ENCODE assay signal across 18 cellular contexts in the genomic region with DNA sequence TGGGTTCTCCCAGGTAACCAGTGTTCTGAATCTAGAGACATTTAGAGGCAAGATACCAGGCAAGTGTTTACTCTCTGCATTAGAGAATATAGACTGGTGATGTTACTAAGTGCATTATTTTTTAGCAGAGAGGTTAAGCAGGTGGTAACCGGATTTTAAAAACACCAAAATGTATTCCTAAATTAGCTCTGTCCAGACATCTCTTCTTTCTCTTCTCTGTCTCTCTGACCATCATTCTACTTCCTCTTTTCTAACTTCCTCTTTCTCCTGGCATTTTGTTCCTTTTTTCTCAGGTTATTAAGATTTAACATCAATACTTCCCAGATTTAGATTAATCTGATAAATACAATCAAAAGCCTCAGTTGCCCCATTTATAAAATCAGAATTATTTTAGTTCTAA. TPM values are rescaled to one million over a fixed set of nuclear protein-coding genes. Genes with fewer than 3 reads are reported as not detected.
DNase-seq lines count a peak whose midpoint lies in the region; ATAC-seq and TF ChIP-seq lines count a peak whose summit lies in the region.
"Had no signal": no experiment of that assay in that cellular context is flagged by ENCODE, and none has a peak within 500 bp of the region (broad histone marks: within the 10 kb centered on the region; RNA-seq: fewer than 3 reads in every experiment).

No MANE protein-coding gene starts in this region.

- WGBS in ovary, 3 donors = 66 to 88% (median 82%) methylated on average over 1 of the region's 1 CpG

- no peak for TF ChIP-seq POLR2A in ovary (IDR thresholded peaks at IDR 0.05)

- no peak overlapping the region for H3K27ac ChIP-seq in ovary
- H3K27ac ChIP-seq: brain microvascular endothelial cell had no signal

- DNase-seq in NOMO-1 (lab: John Stamatoyannopoulos, UW; ENCODE audit: unreplicated experiment in 2 of 2) = peak; percentile 43 to 91
- peak; percentile 52 for DNase-seq in naive B cell
- DNase-seq in amygdala (lab: John Stamatoyannopoulos, UW) = no peak
- no peak for DNase-seq in stimulated activated naive CD4-positive, alpha-beta T cell (lab: John Stamatoyannopoulos, UW)
- DNase-seq in NCI-H510A treated with DMSO at 0.1 percent for 48 hours (lab: John Stamatoyannopoulos, UW) = no peak
- DNase-seq in ovary = no peak
- DNase-seq: activated CD4-positive, alpha-beta T cell treated with anti-CD3 and anti-CD28 coated beads, Interleukin-2, amount 50 U/mL, for 48 hours; activated effector memory CD4-positive, alpha-beta T cell treated with Interleukin-2 at 50 U/mL for 16 hours; brain microvascular endothelial cell; effector memory CD8-positive, alpha-beta T cell; foreskin melanocyte; kidney glomerular epithelial cell; naive thymus-derived CD4-positive, alpha-beta T cell; NCI-H1930; right cardiac atrium; T-helper 1 cell had no signal

- intact Hi-C loops in ovary (cut with DNase I) = no loop called here

- H3K27ac Mint-ChIP-seq in naive B cell = peak overlapping the region in 5 of 6 donors; percentile 78 to 96 (median 87)
- H3K27ac Mint-ChIP-seq: effector memory CD8-positive, alpha-beta T cell; naive thymus-derived CD4-positive, alpha-beta T cell had no signal

- no peaks in the 10 kb centered on the region for H3K36me3 ChIP-seq in ovary
- H3K36me3 ChIP-seq: brain microvascular endothelial cell had no signal

- peaks cover 5 to 12% (median 8%) of the 10 kb centered on the region in 3 donors for H3K27me3 Mint-ChIP-seq in naive B cell

- no peak for TF ChIP-seq CTCF in ovary (IDR thresholded peaks at IDR 0.05)

- H3K9me3 Mint-ChIP-seq in naive B cell = peaks cover 5 to 16% (median 11%) of the 10 kb centered on the region in 7 donors

- ATAC-seq in GM18508 (IDR thresholded peaks at IDR 0.05; ENCODE audit: insufficient read depth, unreplicated experiment) (peak; percentile 65), HG02885 (IDR thresholded peaks at IDR 0.05; ENCODE audit: poor library complexity, unreplicated experiment) (peak; percentile 69), naive B cell (ENCODE audit: low read depth in 2 of 2) (peak; percentile 84 to 87)
- ATAC-seq: effector memory CD8-positive, alpha-beta T cell; naive thymus-derived CD4-positive, alpha-beta T cell; right cardiac atrium had no signal

- H3K27me3 ChIP-seq in ovary = no peaks in the 10 kb centered on the region
- H3K27me3 ChIP-seq: brain microvascular endothelial cell had no signal

- peak overlapping the region; percentile 35 to 82 (median 60) for H3K4me3 Mint-ChIP-seq in naive B cell
- H3K4me3 Mint-ChIP-seq: effector memory CD8-positive, alpha-beta T cell; naive thymus-derived CD4-positive, alpha-beta T cell had no signal

- peaks cover 12 to 33% (median 30%) of the 10 kb centered on the region in 3 donors for H3K4me1 Mint-ChIP-seq in naive B cell
- H3K4me1 Mint-ChIP-seq: naive thymus-derived CD4-positive, alpha-beta T cell had no signal

- no peak overlapping the region for H3K4me3 ChIP-seq in ovary

- no peak for TF ChIP-seq EP300 in ovary (IDR thresholded peaks at IDR 0.05)

- H3K36me3 Mint-ChIP-seq in naive B cell = peaks cover 11 to 16% of the 10 kb centered on the region in 2 donors

- no peaks in the 10 kb centered on the region for H3K9me3 ChIP-seq in ovary

- no peaks in the 10 kb centered on the region for H3K4me1 ChIP-seq in ovary (ENCODE audit: insufficient read depth)

RNA-seq across cellular contexts. Expression of gene DYNC1I2, which starts 31.7 kb away (rescaled TPM):
- 10 to 100 TPM; 19.8 to 30.1 (median 23.6) TPM for polyA plus RNA-seq in naive B cell (ENCODE audit: low read depth in 6 of 6)
- 10 to 100 TPM; 69.9 to 91.6 (median 81.4) TPM for total RNA-seq in ovary
- polyA plus RNA-seq in ovary = 100 to 1,000 TPM in 1 of 2 donors, 10 to 100 TPM in 1; 82.4 to 118 TPM

Comparison
In these comparisons a context has a peak if more than half of its experiments do, and no peak if none do; other contexts are left out.
1. DNase-seq: peak in NOMO-1 (2 of 2) and naive B cell (single experiment); none in amygdala (0 of 56), stimulated activated naive CD4-positive, alpha-beta T cell (0 of 6), NCI-H510A treated with DMSO at 0.1 percent for 48 hours (single experiment) and ovary (0 of 5).
2. Peak in every context shown above with its lines, with median percentiles within 50 percentile points of each other: ATAC-seq.